17 cellular contexts compared by ENCODE assay signal in the genomic region with DNA sequence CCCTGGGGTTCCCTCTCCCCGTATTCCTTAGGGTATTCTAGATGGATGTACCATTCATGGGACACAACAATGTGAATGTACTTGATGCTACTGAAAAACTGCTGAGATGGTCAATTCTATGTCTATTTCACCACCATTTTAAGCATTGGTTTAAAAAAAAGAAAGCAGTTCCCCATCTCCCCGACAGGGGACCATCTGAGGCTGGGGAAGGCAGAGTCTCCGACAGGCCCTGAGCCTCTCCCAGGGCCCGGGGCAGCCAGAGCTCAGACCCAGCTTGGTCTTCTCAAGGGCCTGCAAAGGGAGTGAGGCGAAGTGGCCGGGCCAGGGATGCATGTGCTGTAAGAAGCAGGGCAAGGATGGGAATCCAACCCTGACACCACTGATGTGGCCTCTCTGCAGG.
DNase-seq lines count a peak whose midpoint lies in the region; ATAC-seq and TF ChIP-seq lines count a peak whose summit lies in the region.
"Had no signal": no experiment of that assay in that cellular context is flagged by ENCODE, and none has a peak within 500 bp of the region (broad histone marks: within the 10 kb centered on the region; RNA-seq: fewer than 3 reads in every experiment).

No MANE protein-coding gene starts in this region.

- peak; percentile 10 for DNase-seq in SIG-M5 treated with dmso at 0.1 percent for 504 hours (lab: John Stamatoyannopoulos, UW; ENCODE audit: unreplicated experiment)
- no peak for DNase-seq in SIG-M5 (lab: John Stamatoyannopoulos, UW)
- peak; percentile 54 for DNase-seq in MV-4-11 (lab: John Stamatoyannopoulos, UW)
- DNase-seq in coronary artery (ENCODE audit: low spot score): peak; percentile 72
- no peak for DNase-seq in retinal pigment epithelial cell (ENCODE audit: low read depth)
- DNase-seq in erythroblast (lab: John Stamatoyannopoulos, UW): no peak
- DNase-seq in activated CD4-positive, alpha-beta T cell treated with anti-CD3 and anti-CD28 coated beads for 48 hours: no peak
- DNase-seq: central memory CD4-positive, alpha-beta T cell; gastrocnemius medialis; NCI-H1092; OCI-M1; right cardiac atrium; stimulated activated CD4-positive, alpha-beta T cell treated with anti-CD3 and anti-CD28 coated beads, Interleukin-1b, Interleukin-23, amount 100 ng/mL, for 48 hours; testis had no signal

- ATAC-seq in GM18520 (IDR thresholded peaks at IDR 0.05; ENCODE audit: unreplicated experiment): no peak
- ATAC-seq: activated naive CD4-positive, alpha-beta T cell treated with anti-CD3 and anti-CD28 coated beads, Interleukin-2, amount 50 U/mL, for 72 hours; gastrocnemius medialis; right cardiac atrium had no signal

- H3K27ac ChIP-seq in coronary artery: peak overlapping the region in 1 of 2 donors; percentile 38
- H3K27ac ChIP-seq: gastrocnemius medialis, testis had no signal

- H3K4me3 ChIP-seq in coronary artery (no peak overlapping the region), retinal pigment epithelial cell (ENCODE audit: low read length) (no peak overlapping the region)
- H3K4me3 ChIP-seq: gastrocnemius medialis, lung, testis had no signal

- TF ChIP-seq POLR2A in erythroblast (IDR thresholded peaks at IDR 0.05; ENCODE audit: low read length): no peak

- TF ChIP-seq CTCF in coronary artery (IDR thresholded peaks at IDR 0.05) (no peak), retinal pigment epithelial cell (conservative IDR thresholded peaks at IDR 0.05; ENCODE audit: low read depth, low read length) (peak; percentile 15)

Comparison
In these comparisons a context has a peak if more than half of its experiments do, and no peak if none do; other contexts are left out.
1. DNase-seq: peak in SIG-M5 treated with dmso at 0.1 percent for 504 hours (single experiment), MV-4-11 (single experiment) and coronary artery (single experiment); none in SIG-M5 (single experiment), retinal pigment epithelial cell (single experiment), erythroblast (0 of 2) and activated CD4-positive, alpha-beta T cell treated with anti-CD3 and anti-CD28 coated beads for 48 hours (single experiment).